Comparison of ENCODE assay signal across 1 cellular context in the genomic region with DNA sequence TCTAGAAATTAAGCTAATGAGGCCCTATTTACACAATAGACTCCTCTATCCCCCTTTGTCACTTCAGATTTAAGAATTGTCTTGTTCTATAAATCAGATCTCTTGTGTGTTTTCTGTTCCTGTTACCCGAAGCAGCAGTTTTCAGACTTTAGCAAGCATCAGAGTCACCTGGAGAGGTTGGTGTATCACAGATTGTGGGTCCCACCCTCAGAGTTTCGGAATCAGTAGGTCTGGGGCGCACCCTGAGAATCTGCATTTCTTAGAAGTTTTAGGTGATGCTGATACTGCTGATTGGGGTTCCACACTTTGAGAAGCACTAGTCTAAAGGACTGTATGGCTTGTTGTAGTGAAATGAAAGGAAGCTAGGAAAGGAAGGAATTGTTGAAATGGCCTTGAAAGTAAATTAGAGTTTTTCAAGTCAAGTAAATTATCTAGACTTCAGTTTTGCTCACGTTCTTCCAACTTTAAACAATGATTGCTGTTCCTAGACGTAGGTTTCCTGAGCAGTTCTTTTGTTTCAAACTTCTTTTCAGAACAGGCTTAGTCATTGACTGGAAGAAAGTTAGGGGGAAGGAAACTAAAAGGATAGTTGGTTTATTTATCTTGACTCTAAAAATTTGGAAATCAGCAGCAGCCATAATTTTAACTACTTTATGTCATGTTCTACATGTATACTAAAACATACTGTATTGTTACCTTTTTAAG.
A peak's percentile ranks its signal among the peaks of the same experiment; 100 is the strongest.
TF ChIP-seq lines count a peak whose summit lies in the region.

No MANE protein-coding gene starts in this region.

TF ChIP-seq in endothelial cell of umbilical vein, 7 proteins besides CTCF, POLR2A, EP300 and RAD21:
- TF ChIP-seq, protein P1, sequence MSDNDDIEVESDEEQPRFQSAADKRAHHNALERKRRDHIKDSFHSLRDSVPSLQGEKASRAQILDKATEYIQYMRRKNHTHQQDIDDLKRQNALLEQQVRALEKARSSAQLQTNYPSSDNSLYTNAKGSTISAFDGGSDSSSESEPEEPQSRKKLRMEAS (IDR thresholded peaks at IDR 0.05; ENCODE audit: insufficient read depth, insufficient read length), result no peak
- no peak for TF ChIP-seq GATA2 (IDR thresholded peaks at IDR 0.05; ENCODE audit: insufficient read depth, insufficient read length, low read depth, low read length)
- TF ChIP-seq POLR2AphosphoS5 (IDR thresholded peaks at IDR 0.05; ENCODE audit: insufficient read depth, low read depth, low read length), result peak; percentile 11
- TF ChIP-seq FOS (IDR thresholded peaks at IDR 0.05; ENCODE audit: borderline replicate concordance, insufficient read depth, low read length), result peak; percentile 23
